Comparison of ENCODE assay signal across 8 cellular contexts in genomic region chr16:1311212-1311737, GRCh38. TPM values are rescaled to one million over a fixed set of nuclear protein-coding genes. Genes with fewer than 3 reads are reported as not detected.
DNase-seq lines count a peak whose midpoint lies in the region; ATAC-seq and TF ChIP-seq lines count a peak whose summit lies in the region.

No MANE protein-coding gene starts in this region.

- H3K4me3 ChIP-seq in GM06990 (replicated peaks; ENCODE audit: low read depth, low read length) (peak overlapping the region; percentile 96), SJCRH30 (peak overlapping the region; percentile 73), fibroblast of mammary gland (ENCODE audit: control insufficient read depth, low read depth, low read length) (peak overlapping the region; percentile 83), prostate gland (peak overlapping the region; percentile 68 to 75)

- no peaks in the 10 kb centered on the region for H3K27me3 ChIP-seq in GM06990 (replicated peaks; ENCODE audit: control insufficient read depth, insufficient read depth, low read length)
- no peaks in the 10 kb centered on the region for H3K27me3 ChIP-seq in SJCRH30
- no peaks in the 10 kb centered on the region for H3K27me3 ChIP-seq in prostate gland (replicated peaks; ENCODE audit: insufficient read depth)

- H3K4me1 ChIP-seq in SJCRH30: peaks cover 4% of the 10 kb centered on the region; the same call in 1 of the 2 replicates
- peaks cover 19% of the 10 kb centered on the region for H3K4me1 ChIP-seq in prostate gland (replicated peaks)

- no peak for ATAC-seq in GM18511 (IDR thresholded peaks at IDR 0.05; ENCODE audit: unreplicated experiment)

- H3K36me3 ChIP-seq in GM06990 (ENCODE audit: control insufficient read depth, insufficient read depth, low read length) (peaks cover 28% of the 10 kb centered on the region), SJCRH30 (peaks cover 36% of the 10 kb centered on the region), prostate gland (peaks cover 13 to 16% of the 10 kb centered on the region in 2 donors)

- 7% methylated on average over 9 of the region's 13 CpGs for WGBS in prostate gland

- H3K27ac ChIP-seq in SJCRH30 (no peak overlapping the region), prostate gland (peak overlapping the region; percentile 2 to 22)

- no peak for DNase-seq in GM06990 (ENCODE audit: extremely low read depth, insufficient read length)
- DNase-seq in SJCRH30: no peak
- DNase-seq in fibroblast of mammary gland (ENCODE audit: low read depth): no peak
- no peak for DNase-seq in prostate gland (ENCODE audit: low spot score)
- no peak for DNase-seq in DMS53 treated with DMSO at 0.1 percent for 48 hours (lab: John Stamatoyannopoulos, UW; ENCODE audit: unreplicated experiment)
- no peak for DNase-seq in NK-92 treated with Interleukin-12 subunit alpha and Interleukin-12 subunit beta, amount 100 ng/mL, for 24 hours (lab: John Stamatoyannopoulos, UW)
- no peak for DNase-seq in activated effector memory CD4-positive, alpha-beta T cell treated with Interleukin-2 at 50 U/mL for 16 hours

- TF ChIP-seq POLR2A in prostate gland (IDR thresholded peaks at IDR 0.05): no peak

- TF ChIP-seq CTCF in GM06990 (IDR thresholded peaks at IDR 0.05; ENCODE audit: insufficient read depth, low read length, poor library complexity, severe bottlenecking) (no peak), fibroblast of mammary gland (conservative IDR thresholded peaks at IDR 0.05; ENCODE audit: control insufficient read depth, insufficient read depth, low read depth, low read length) (no peak), prostate gland (IDR thresholded peaks at IDR 0.05) (no peak)

- no peaks in the 10 kb centered on the region for H3K9me3 ChIP-seq in SJCRH30 (replicated peaks)
- no peaks in the 10 kb centered on the region for H3K9me3 ChIP-seq in prostate gland

- intact Hi-C loops in prostate gland (cut with DNase I): no loop called here

RNA-seq across cellular contexts. Expression of gene UBE2I, which starts 1.8 kb away (rescaled TPM):
- 163 and 181 TPM in 2 replicates for total RNA-seq in SJCRH30 (2014; rRNA removed; shearing (Covaris generic))
- total RNA-seq in prostate gland: 100 to 1,000 TPM in 1 of 2 donors, 10 to 100 TPM in 1; 58.2 to 110 TPM

RNA-seq across cellular contexts. Expression of gene BAIAP3, which starts 22.2 kb away (rescaled TPM):
- 0.13 and 0.34 TPM in 2 replicates for total RNA-seq in SJCRH30 (2014; rRNA removed; shearing (Covaris generic))
- 10 to 100 TPM; 12.1 to 41.6 TPM for total RNA-seq in prostate gland

RNA-seq across cellular contexts. Expression of gene TSR3, which starts 40.4 kb away (rescaled TPM):
- 48.3 and 50.5 TPM in 2 replicates for total RNA-seq in SJCRH30 (2014; rRNA removed; shearing (Covaris generic))
- 100 to 1,000 TPM; 108 to 148 TPM for total RNA-seq in prostate gland

RNA-seq across cellular contexts. Expression of gene GNPTG, which starts 40.5 kb away (rescaled TPM):
- 15.5 and 16.0 TPM in 2 replicates for total RNA-seq in SJCRH30 (2014; rRNA removed; shearing (Covaris generic))
- 100 to 1,000 TPM in 1 of 2 donors, 10 to 100 TPM in 1; 99.6 to 132 TPM for total RNA-seq in prostate gland

RNA-seq across cellular contexts. Expression of gene TPSD1, which starts 55.4 kb away (rescaled TPM):
- not detected in 2 replicates for total RNA-seq in SJCRH30 (2014; rRNA removed; shearing (Covaris generic))
- 1 to 10 TPM in 1 of 2 donors, under 1 TPM in 1; 0.82 to 1.9 TPM for total RNA-seq in prostate gland
